9 cellular contexts compared by ENCODE assay signal in the genomic region with DNA sequence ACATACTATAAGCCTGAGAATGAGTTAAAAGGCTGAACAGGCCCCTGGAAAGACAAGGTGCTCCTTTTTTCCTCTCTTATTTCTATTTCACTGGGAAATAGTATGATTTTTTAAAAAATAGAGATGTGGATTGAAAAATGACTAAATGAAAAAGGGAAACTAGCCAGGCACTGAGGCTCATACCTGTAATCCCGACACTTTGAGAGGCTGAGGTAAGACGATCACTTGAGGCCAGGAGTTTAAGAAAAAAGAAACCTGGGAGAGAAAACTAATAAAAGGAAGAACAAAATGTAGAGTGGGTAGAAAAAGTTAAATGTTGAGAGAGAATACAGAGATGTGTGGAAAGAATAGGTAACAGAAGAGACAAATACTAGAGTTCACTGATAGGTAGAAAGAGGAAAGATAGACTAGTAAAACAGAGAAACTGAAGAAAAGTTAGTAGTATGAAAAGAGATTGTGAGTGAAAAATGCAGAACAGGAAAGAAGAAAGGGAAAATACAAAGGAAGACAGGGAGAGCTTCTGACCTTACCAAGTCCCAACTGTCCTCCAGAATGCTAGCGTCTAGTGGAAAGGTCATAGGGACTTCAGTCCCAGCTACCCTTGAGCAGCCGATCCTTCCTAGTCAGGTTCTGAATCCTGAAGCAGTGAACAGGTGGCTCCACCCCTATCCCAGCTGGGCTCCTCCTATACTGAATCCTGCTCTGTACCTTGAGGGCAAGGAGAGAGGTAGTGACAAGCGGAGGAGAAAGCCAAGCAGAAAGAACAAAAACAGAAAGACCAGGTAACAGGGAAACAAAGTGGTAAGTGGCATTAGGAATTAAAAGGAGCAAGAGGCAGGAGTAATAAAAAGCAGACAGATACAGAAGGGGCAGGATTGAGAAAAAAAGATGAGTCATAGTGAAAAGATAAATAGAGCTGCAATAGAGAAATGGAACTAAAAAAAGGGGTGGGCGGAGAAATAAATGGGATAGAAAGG. TPM values are rescaled to one million over a fixed set of nuclear protein-coding genes. Genes with fewer than 3 reads are reported as not detected.
DNase-seq lines count a peak whose midpoint lies in the region; ATAC-seq lines count a peak whose summit lies in the region.
"Had no signal": no experiment of that assay in that cellular context is flagged by ENCODE, and none has a peak within 500 bp of the region (broad histone marks: within the 10 kb centered on the region; RNA-seq: fewer than 3 reads in every experiment).

No MANE protein-coding gene starts in this region.

- H3K4me3 Mint-ChIP-seq in stimulated activated naive CD8-positive, alpha-beta T cell treated with anti-CD3 and anti-CD28 coated beads, Interleukin-15, Interleukin-2, amounts not matched to agents 100 ng/mL and 50 ng/mL, for 24 hours: no peak overlapping the region
- no peak overlapping the region for H3K4me3 Mint-ChIP-seq in activated naive CD8-positive, alpha-beta T cell treated with anti-CD3 and anti-CD28 coated beads for 36 hours
- H3K4me3 Mint-ChIP-seq in activated T-helper 1 cell treated with anti-CD3 and anti-CD28 coated beads, Interleukin-12 subunit alpha, Interleukin-12 subunit beta, Interleukin-2, Interleukin-4 antibody, amounts not matched to agents 30 ng/mL and 10 ng/mL and 1 ng/mL, durations not matched to agents 14 hours and 24 hours and 36 hours: no peak overlapping the region

- ATAC-seq in stimulated activated naive CD8-positive, alpha-beta T cell treated with anti-CD3 and anti-CD28 coated beads, Interleukin-15, Interleukin-2, amounts not matched to agents 100 U/mL and 50 U/mL, for 24 hours: no peak

- H3K4me1 Mint-ChIP-seq in stimulated activated naive CD8-positive, alpha-beta T cell treated with anti-CD3 and anti-CD28 coated beads, Interleukin-15, Interleukin-2, amounts not matched to agents 100 ng/mL and 50 ng/mL, for 24 hours (ENCODE audit: low read depth): peaks cover 51% of the 10 kb centered on the region
- H3K4me1 Mint-ChIP-seq in activated naive CD8-positive, alpha-beta T cell treated with anti-CD3 and anti-CD28 coated beads for 36 hours: peaks cover 44% of the 10 kb centered on the region
- H3K4me1 Mint-ChIP-seq in activated T-helper 1 cell treated with anti-CD3 and anti-CD28 coated beads, Interleukin-12 subunit alpha, Interleukin-12 subunit beta, Interleukin-2, Interleukin-4 antibody, amounts not matched to agents 30 ng/mL and 10 ng/mL and 1 ng/mL, durations not matched to agents 14 hours and 24 hours and 36 hours (ENCODE audit: low read depth): peaks cover 43% of the 10 kb centered on the region

- intact Hi-C loops in activated T-helper 1 cell treated with anti-CD3 and anti-CD28 coated beads, Interleukin-12 subunit alpha, Interleukin-12 subunit beta, Interleukin-2, Interleukin-4 antibody, amounts not matched to agents 30 ng/mL and 10 ng/mL and 1 ng/mL, durations not matched to agents 14 hours and 24 hours and 36 hours (cut with micrococcal nuclease): no loop called here

- H3K27ac Mint-ChIP-seq in stimulated activated naive CD8-positive, alpha-beta T cell treated with anti-CD3 and anti-CD28 coated beads, Interleukin-15, Interleukin-2, amounts not matched to agents 100 ng/mL and 50 ng/mL, for 24 hours: peak overlapping the region; percentile 42
- peak overlapping the region; percentile 18 for H3K27ac Mint-ChIP-seq in activated naive CD8-positive, alpha-beta T cell treated with anti-CD3 and anti-CD28 coated beads for 36 hours
- no peak overlapping the region for H3K27ac Mint-ChIP-seq in activated T-helper 1 cell treated with anti-CD3 and anti-CD28 coated beads, Interleukin-12 subunit alpha, Interleukin-12 subunit beta, Interleukin-2, Interleukin-4 antibody, amounts not matched to agents 30 ng/mL and 10 ng/mL and 1 ng/mL, durations not matched to agents 14 hours and 24 hours and 36 hours

- H3K36me3 Mint-ChIP-seq in stimulated activated naive CD8-positive, alpha-beta T cell treated with anti-CD3 and anti-CD28 coated beads, Interleukin-15, Interleukin-2, amounts not matched to agents 100 ng/mL and 50 ng/mL, for 24 hours (ENCODE audit: low read depth): peaks cover 4% of the 10 kb centered on the region
- H3K36me3 Mint-ChIP-seq in activated naive CD8-positive, alpha-beta T cell treated with anti-CD3 and anti-CD28 coated beads for 36 hours: peaks cover 17% of the 10 kb centered on the region
- peaks cover 7% of the 10 kb centered on the region for H3K36me3 Mint-ChIP-seq in activated T-helper 1 cell treated with anti-CD3 and anti-CD28 coated beads, Interleukin-12 subunit alpha, Interleukin-12 subunit beta, Interleukin-2, Interleukin-4 antibody, amounts not matched to agents 30 ng/mL and 10 ng/mL and 1 ng/mL, durations not matched to agents 14 hours and 24 hours and 36 hours (ENCODE audit: low read depth)

- DNase-seq in stimulated activated naive CD8-positive, alpha-beta T cell treated with anti-CD3 and anti-CD28 coated beads, Interleukin-15, Interleukin-2, amounts not matched to agents 100 U/mL and 50 U/mL, for 24 hours: no peak
- DNase-seq in activated naive CD8-positive, alpha-beta T cell treated with anti-CD3 and anti-CD28 coated beads for 36 hours: no peak
- peak; percentile 91 for DNase-seq in islet precursor cell
- no peak for DNase-seq in activated T-helper 1 cell treated with anti-CD3 and anti-CD28 coated beads, Interleukin-12 subunit alpha, Interleukin-12 subunit beta, Interleukin-2, Interleukin-4 antibody, amounts not matched to agents 30 ng/mL and 10 ng/mL and 1 ng/mL, durations not matched to agents 14 hours and 24 hours and 36 hours (ENCODE audit: low spot score)
- no peak for DNase-seq in stimulated activated CD4-positive, alpha-beta T cell treated with anti-CD3 and anti-CD28 coated beads, Interleukin-12 subunit alpha, Interleukin-12 subunit beta, amount 100 ng/mL, for 4 hours
- no peak for DNase-seq in activated CD4-positive, CD25-positive, alpha-beta regulatory T cell (lab: John Stamatoyannopoulos, UW)
- DNase-seq in stimulated activated CD8-positive, alpha-beta memory T cell treated with anti-CD3 and anti-CD28 coated beads, Interleukin-4, amount 100 ng/mL, for 48 hours: no peak
- DNase-seq: posterior cingulate gyrus had no signal

- H3K9me3 Mint-ChIP-seq in stimulated activated naive CD8-positive, alpha-beta T cell treated with anti-CD3 and anti-CD28 coated beads, Interleukin-15, Interleukin-2, amounts not matched to agents 100 ng/mL and 50 ng/mL, for 24 hours: no peaks in the 10 kb centered on the region
- H3K9me3 Mint-ChIP-seq in activated naive CD8-positive, alpha-beta T cell treated with anti-CD3 and anti-CD28 coated beads for 36 hours: no peaks in the 10 kb centered on the region
- H3K9me3 Mint-ChIP-seq in activated T-helper 1 cell treated with anti-CD3 and anti-CD28 coated beads, Interleukin-12 subunit alpha, Interleukin-12 subunit beta, Interleukin-2, Interleukin-4 antibody, amounts not matched to agents 30 ng/mL and 10 ng/mL and 1 ng/mL, durations not matched to agents 14 hours and 24 hours and 36 hours: no peaks in the 10 kb centered on the region

- no peaks in the 10 kb centered on the region for H3K27me3 Mint-ChIP-seq in stimulated activated naive CD8-positive, alpha-beta T cell treated with anti-CD3 and anti-CD28 coated beads, Interleukin-15, Interleukin-2, amounts not matched to agents 100 ng/mL and 50 ng/mL, for 24 hours
- H3K27me3 Mint-ChIP-seq in activated naive CD8-positive, alpha-beta T cell treated with anti-CD3 and anti-CD28 coated beads for 36 hours: no peaks in the 10 kb centered on the region
- H3K27me3 Mint-ChIP-seq in activated T-helper 1 cell treated with anti-CD3 and anti-CD28 coated beads, Interleukin-12 subunit alpha, Interleukin-12 subunit beta, Interleukin-2, Interleukin-4 antibody, amounts not matched to agents 30 ng/mL and 10 ng/mL and 1 ng/mL, durations not matched to agents 14 hours and 24 hours and 36 hours (ENCODE audit: insufficient read depth): no peaks in the 10 kb centered on the region

RNA-seq across cellular contexts. Expression of a gene that starts 7.3 kb away (rescaled TPM):
- 10 to 100 TPM; 10.1 to 10.5 TPM for total RNA-seq in activated naive CD8-positive, alpha-beta T cell treated with anti-CD3 and anti-CD28 coated beads for 36 hours
- 10.6 and 11.0 TPM in 2 replicates for total RNA-seq in activated T-helper 1 cell treated with anti-CD3 and anti-CD28 coated beads, Interleukin-12 subunit alpha, Interleukin-12 subunit beta, Interleukin-2, Interleukin-4 antibody, amounts not matched to agents 30 ng/mL and 10 ng/mL and 1 ng/mL, durations not matched to agents 14 hours and 24 hours and 36 hours

RNA-seq across cellular contexts. Expression of a gene that starts 7.5 kb away (rescaled TPM):
- 10 to 100 TPM; 79.9 to 85.6 TPM for total RNA-seq in activated naive CD8-positive, alpha-beta T cell treated with anti-CD3 and anti-CD28 coated beads for 36 hours
- total RNA-seq in activated T-helper 1 cell treated with anti-CD3 and anti-CD28 coated beads, Interleukin-12 subunit alpha, Interleukin-12 subunit beta, Interleukin-2, Interleukin-4 antibody, amounts not matched to agents 30 ng/mL and 10 ng/mL and 1 ng/mL, durations not matched to agents 14 hours and 24 hours and 36 hours: 60.9 and 62.5 TPM in 2 replicates
